10 cellular contexts compared by ENCODE assay signal in the genomic region with DNA sequence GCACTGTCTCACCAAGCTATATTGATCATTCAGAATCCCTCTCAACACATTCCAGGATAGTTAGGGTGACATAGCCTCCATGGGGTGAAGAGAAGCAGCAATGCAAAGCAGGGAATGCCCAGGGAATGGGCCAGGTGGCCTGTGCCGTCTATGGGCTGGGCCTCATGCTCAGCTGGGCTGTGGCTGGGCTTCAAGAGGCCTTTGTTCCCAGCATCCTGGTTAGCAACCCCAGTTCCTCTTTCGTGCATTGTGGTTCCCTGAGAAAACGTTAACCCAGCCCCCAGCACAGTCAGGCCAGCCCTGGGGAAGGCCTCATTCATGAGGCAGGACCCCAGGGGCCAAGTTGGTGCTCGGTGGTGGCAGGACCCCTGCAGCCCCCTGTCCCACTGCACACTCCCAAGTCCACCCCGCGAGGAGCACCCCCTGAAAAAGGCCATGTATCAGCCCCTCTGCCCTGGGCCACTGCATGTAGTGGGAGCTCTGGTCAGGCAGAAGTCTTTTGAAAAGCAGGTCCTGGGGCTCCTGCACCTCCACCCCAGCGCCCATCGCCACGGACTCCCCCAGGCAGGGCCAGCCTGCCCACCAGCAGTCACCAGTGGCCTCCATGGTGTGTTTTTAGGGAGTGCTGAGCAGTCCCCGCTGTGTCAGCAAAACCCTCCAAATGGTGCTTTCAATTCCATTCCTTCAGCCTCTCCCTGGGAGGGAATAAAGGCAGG. TPM values are rescaled to one million over a fixed set of nuclear protein-coding genes. Genes with fewer than 3 reads are reported as not detected.
DNase-seq lines count a peak whose midpoint lies in the region; ATAC-seq and TF ChIP-seq lines count a peak whose summit lies in the region.
"Had no signal": no experiment of that assay in that cellular context is flagged by ENCODE, and none has a peak within 500 bp of the region (broad histone marks: within the 10 kb centered on the region; RNA-seq: fewer than 3 reads in every experiment).

No MANE protein-coding gene starts in this region.

- H3K36me3 Mint-ChIP-seq in CD14-positive monocyte = peaks cover 53 to 68% of the 10 kb centered on the region in 2 donors
- H3K36me3 Mint-ChIP-seq in IgD-negative memory B cell = peaks cover 6% of the 10 kb centered on the region

- CTCF ChIA-PET in SK-N-SH (lab: Yijun Ruan, JAX) = interaction anchor here (1.0 to 1.4 kb wide), 4 partner anchors 13 to 83 kb away, joined by 3 to 8 read pairs (median 3); partner anchors contain the start of gene VSIR

- H3K9me3 ChIP-seq in body of pancreas (no peaks in the 10 kb centered on the region), muscle layer of colon (ENCODE audit: low read length) (no peaks in the 10 kb centered on the region), BE2C (no peaks in the 10 kb centered on the region), SK-N-SH (no peaks in the 10 kb centered on the region)

- DNase-seq in CD14-positive monocyte (ENCODE audit: low spot score) (no peak), body of pancreas (peak in 1 of 4 donors; percentile 45), LoVo (ENCODE audit: low spot score) (no peak), SW480 (ENCODE audit: low spot score) (no peak), BE2C (no peak), SK-N-SH (no peak)

- H3K4me2 ChIP-seq in SK-N-SH = no peak overlapping the region
- H3K4me2 ChIP-seq: KMS-11 had no signal

- intact Hi-C loops in CD14-positive monocyte (cut with micrococcal nuclease) (no loop called here), body of pancreas (cut with DNase I) (no loop called here)

- H2AFZ ChIP-seq in SK-N-SH (ENCODE audit: low read depth) = no peak overlapping the region

- H4K20me1 ChIP-seq in SK-N-SH (ENCODE audit: insufficient read depth) = no peaks in the 10 kb centered on the region

- H3K9ac ChIP-seq in muscle layer of colon (ENCODE audit: low read length) = no peak overlapping the region
- no peak overlapping the region for H3K9ac ChIP-seq in SK-N-SH
- H3K9ac ChIP-seq: KMS-11 had no signal

- H3K27me3 Mint-ChIP-seq in CD14-positive monocyte (ENCODE audit: low read depth in 3 of 3) = peaks cover 0 to 2% (median 2%) of the 10 kb centered on the region in 3 donors
- peaks cover 1% of the 10 kb centered on the region for H3K27me3 Mint-ChIP-seq in IgD-negative memory B cell

- TF ChIP-seq CTCF in CD14-positive monocyte (IDR thresholded peaks at IDR 0.05) (no peak), body of pancreas (IDR thresholded peaks at IDR 0.05) (no peak), BE2C (IDR thresholded peaks at IDR 0.05; ENCODE audit: low read depth, low read length) (no peak), SK-N-SH (IDR thresholded peaks at IDR 0.05) (no peak)

- no peak for TF ChIP-seq POLR2A in body of pancreas (IDR thresholded peaks at IDR 0.05)

- no peaks in the 10 kb centered on the region for H3K27me3 ChIP-seq in body of pancreas
- no peaks in the 10 kb centered on the region for H3K27me3 ChIP-seq in muscle layer of colon (ENCODE audit: control insufficient read depth in 1 of 2, insufficient read depth in 2 of 2, low read length in 2 of 2)
- H3K27me3 ChIP-seq in BE2C = no peaks in the 10 kb centered on the region
- H3K27me3 ChIP-seq in SK-N-SH (ENCODE audit: insufficient read depth) = no peaks in the 10 kb centered on the region

- no peak for TF ChIP-seq RAD21 in SK-N-SH (IDR thresholded peaks at IDR 0.05; ENCODE audit: low read length)

- POLR2A ChIA-PET in SK-N-SH (lab: Yijun Ruan, JAX) = no interaction called here

- peaks cover 0 to 2% of the 10 kb centered on the region in 2 donors for H3K36me3 ChIP-seq in body of pancreas (replicated peaks in 1 of 2; ENCODE audit: insufficient read depth in 1 of 2, low read depth in 2 of 2)
- peaks cover 35% of the 10 kb centered on the region for H3K36me3 ChIP-seq in muscle layer of colon (ENCODE audit: insufficient read depth, low read length)
- no peaks in the 10 kb centered on the region for H3K36me3 ChIP-seq in BE2C
- H3K36me3 ChIP-seq in SK-N-SH (replicated peaks in 1 of 2; ENCODE audit: control insufficient read depth in 1 of 2, insufficient read depth in 2 of 2, low read length in 1 of 2) = no peaks in the 10 kb centered on the region

- 70 to 88% methylated on average over 7 to 10 of the region's 10 CpGs for WGBS in body of pancreas, 2 donors
- WGBS in SK-N-SH (ENCODE audit: low lambda C conversion rate) = 90% methylated on average over 7 of the region's 10 CpGs

- peaks cover 30% of the 10 kb centered on the region for H3K4me1 ChIP-seq in body of pancreas
- H3K4me1 ChIP-seq in muscle layer of colon (ENCODE audit: insufficient read depth, low read length) = peaks cover 42% of the 10 kb centered on the region
- no peaks in the 10 kb centered on the region; the same call in 1 of the 2 replicates for H3K4me1 ChIP-seq in BE2C
- H3K4me1 ChIP-seq in SK-N-SH (ENCODE audit: control insufficient read depth in 1 of 2, insufficient read depth in 2 of 2, low read depth in 1 of 2, low read length in 1 of 2) = peaks cover 0 to 27% of the 10 kb centered on the region in 2 experiments; a peak in 1 of 4 replicates

- H3K4me1 Mint-ChIP-seq in CD14-positive monocyte (peaks cover 98% of the 10 kb centered on the region), IgD-negative memory B cell (peaks cover 47 to 72% (median 65%) of the 10 kb centered on the region in 3 donors)

- no peak for TF ChIP-seq EP300 in SK-N-SH (IDR thresholded peaks at IDR 0.05; ENCODE audit: borderline replicate concordance in 1 of 2, low read depth in 1 of 2, low read length in 1 of 2)

- H3K4me3 Mint-ChIP-seq in CD14-positive monocyte (peak overlapping the region in 1 of 2 donors; percentile 76), IgD-negative memory B cell (peak overlapping the region in 3 of 4 donors; percentile 67 to 93 (median 88))

- H3K79me2 ChIP-seq in SK-N-SH (ENCODE audit: insufficient read depth) = no peaks in the 10 kb centered on the region

- H3K27ac ChIP-seq in body of pancreas (peak overlapping the region in 3 of 4 donors; percentile 32 to 67 (median 52)), muscle layer of colon (ENCODE audit: low read depth, low read length) (peak overlapping the region; percentile 48), SK-N-SH (ENCODE audit: low read depth in 2 of 2, low read length in 1 of 2) (no peak overlapping the region)
- H3K27ac ChIP-seq: KMS-11 had no signal

- no peaks in the 10 kb centered on the region for H3F3A ChIP-seq in SK-N-SH (replicated peaks; ENCODE audit: insufficient read depth)

- H3K9me3 Mint-ChIP-seq in CD14-positive monocyte (peaks cover 0 to 1% (median 0%) of the 10 kb centered on the region in 7 donors), IgD-negative memory B cell (no peaks in the 10 kb centered on the region)

- no peak for ATAC-seq in body of pancreas

- H3K27ac Mint-ChIP-seq in CD14-positive monocyte (peak overlapping the region; percentile 91 to 96 (median 95)), IgD-negative memory B cell (peak overlapping the region; percentile 90 to 98 (median 97))

- H3K4me3 ChIP-seq in body of pancreas = no peak overlapping the region
- no peak overlapping the region for H3K4me3 ChIP-seq in muscle layer of colon (ENCODE audit: low read depth in 1 of 2, low read length in 2 of 2)
- no peak overlapping the region for H3K4me3 ChIP-seq in BE2C (ENCODE audit: low read depth, low read length)
- no peak overlapping the region for H3K4me3 ChIP-seq in SK-N-SH (ENCODE audit: low read depth in 2 of 2, low read length in 1 of 2)

- H3K9me2 ChIP-seq in SK-N-SH = no peaks in the 10 kb centered on the region

TF ChIP-seq in SK-N-SH, 30 proteins besides CTCF, POLR2A, EP300 and RAD21 (continues in another document):
- no peak for TF ChIP-seq RCOR1 (IDR thresholded peaks at IDR 0.05; ENCODE audit: low read length)
- TF ChIP-seq RXRA (IDR thresholded peaks at IDR 0.05; ENCODE audit: borderline replicate concordance, low read depth) = no peak
- no peak for TF ChIP-seq MEF2A (IDR thresholded peaks at IDR 0.05; ENCODE audit: borderline replicate concordance, low read depth)
- TF ChIP-seq GATA2 (CRISPR knock-in tag; IDR thresholded peaks at IDR 0.05) = no peak
- no peak for TF ChIP-seq SMC3 (IDR thresholded peaks at IDR 0.05; ENCODE audit: low read depth, low read length)
- no peak for TF ChIP-seq SIN3A (IDR thresholded peaks at IDR 0.05; ENCODE audit: borderline replicate concordance, low read depth, low read length)
- no peak for TF ChIP-seq FOXM1 (IDR thresholded peaks at IDR 0.05; ENCODE audit: low read depth)
- TF ChIP-seq FOSL2 (IDR thresholded peaks at IDR 0.05; ENCODE audit: borderline replicate concordance, low read depth) = no peak
- TF ChIP-seq FOXJ3 (CRISPR knock-in tag; IDR thresholded peaks at IDR 0.05) = no peak

RNA-seq across cellular contexts. Expression of gene VSIR, which starts 25.4 kb away (rescaled TPM):
- polyA plus RNA-seq in CD14-positive monocyte (1,000 to 10,000 TPM in 1 of 2 donors, 100 to 1,000 TPM in 1; 801 to 1,133 TPM), IgD-negative memory B cell (73.6 TPM), SK-N-SH (2012; rRNA removed) (8.7 and 11.3 TPM in 2 replicates)
- total RNA-seq in body of pancreas = 10 to 100 TPM; 14.8 to 17.1 TPM
- 2.5 TPM for polyA plus RNA-seq in BE2C (2012; ENCODE audit: insufficient read depth, insufficient read length, low read depth)
- 3.7 and 5.9 TPM in 2 replicates for polyA plus RNA-seq in SK-N-SH (2012; cell fraction: cytosol; rRNA removed)
- 8.9 and 12.7 TPM in 2 replicates for polyA plus RNA-seq in SK-N-SH (2012; cell fraction: nucleus; rRNA removed)
- polyA plus RNA-seq: neural cell had no signal

RNA-seq across cellular contexts. Expression of gene C10orf105, which starts 28.4 kb away (rescaled TPM):
- polyA plus RNA-seq in CD14-positive monocyte (under 1 TPM; 0.18 to 0.48 TPM), IgD-negative memory B cell (not detected), SK-N-SH (2012; rRNA removed) (not detected in 2 replicates)
- total RNA-seq in body of pancreas = not detected
- not detected for polyA plus RNA-seq in BE2C (2012; ENCODE audit: insufficient read depth, insufficient read length, low read depth)
- polyA plus RNA-seq in SK-N-SH (2012; cell fraction: cytosol; rRNA removed) = under 0.01 TPM in 1 of 2 replicates, not detected in the other
- polyA plus RNA-seq in SK-N-SH (2012; cell fraction: nucleus; rRNA removed) = 0.01 TPM in 2 replicates

Comparison
In these comparisons a context has a peak if more than half of its experiments do, and no peak if none do; other contexts are left out.
1. H3K27ac ChIP-seq: peak in body of pancreas (3 of 4) and muscle layer of colon (single experiment); none in SK-N-SH (0 of 2).
2. RNA of gene VSIR, which starts 25.4 kb away (polyA plus RNA-seq): 801 to 1,133 TPM in CD14-positive monocyte; 73.6 TPM in IgD-negative memory B cell (single experiment) and 3.7 to 12.7 TPM in SK-N-SH; every median in the first group is over 10 times any median in the second.